ENCODE assay signal across 18 cellular contexts in genomic region chr12:110307372-110307771, GRCh38. TPM values are rescaled to one million over a fixed set of nuclear protein-coding genes. Genes with fewer than 3 reads are reported as not detected.
DNase-seq lines count a peak whose midpoint lies in the region; ATAC-seq and TF ChIP-seq lines count a peak whose summit lies in the region.
"Had no signal": no experiment of that assay in that cellular context is flagged by ENCODE, and none has a peak within 500 bp of the region (broad histone marks: within the 10 kb centered on the region; RNA-seq: fewer than 3 reads in every experiment).

No MANE protein-coding gene starts in this region.

- H3K9me3 ChIP-seq in PC-3 (ENCODE audit: low read length) (no peaks in the 10 kb centered on the region), endodermal cell (ENCODE audit: control insufficient read depth, low read length) (no peaks in the 10 kb centered on the region), gastrocnemius medialis (no peaks in the 10 kb centered on the region)
- H3K9me3 ChIP-seq: heart right ventricle, MG63 had no signal

- peaks cover 87% of the 10 kb centered on the region for H3K36me3 Mint-ChIP-seq in activated T-cell treated with anti-CD3 and anti-CD28 coated beads, Interleukin-2, amount 50 U/mL, for 24 hours (ENCODE audit: low read depth)
- H3K36me3 Mint-ChIP-seq in endodermal cell (ENCODE audit: low read depth): peaks cover 65% of the 10 kb centered on the region

- TF ChIP-seq POLR2A in gastrocnemius medialis (IDR thresholded peaks at IDR 0.05): no peak

- 99 to 100% methylated on average over 2 to 3 of the region's 3 CpGs for WGBS in endodermal cell (ENCODE audit: insufficient coverage in 1 of 2, insufficient read length in 1 of 2), 2 experiments

- no peaks in the 10 kb centered on the region for H3F3A ChIP-seq in PC-3 (ENCODE audit: low read length, unreplicated experiment)

- H3K4me1 ChIP-seq in PC-3 (ENCODE audit: insufficient read depth, low read length) (peaks cover 46% of the 10 kb centered on the region), endodermal cell (ENCODE audit: control insufficient read depth, insufficient read depth, low read length) (no peaks in the 10 kb centered on the region), gastrocnemius medialis (peaks cover 58 to 71% of the 10 kb centered on the region in 2 donors)

- H3K27me3 ChIP-seq in PC-3 (ENCODE audit: low read length): no peaks in the 10 kb centered on the region
- no peaks in the 10 kb centered on the region for H3K27me3 ChIP-seq in endodermal cell (ENCODE audit: control insufficient read depth, insufficient read depth, low read length, poor library complexity, severe bottlenecking)
- no peaks in the 10 kb centered on the region for H3K27me3 ChIP-seq in gastrocnemius medialis
- H3K27me3 ChIP-seq: heart right ventricle, MG63 had no signal

- H3K4me3 Mint-ChIP-seq in activated T-cell treated with anti-CD3 and anti-CD28 coated beads, Interleukin-2, amount 50 U/mL, for 24 hours: no peak overlapping the region
- H3K4me3 Mint-ChIP-seq in endodermal cell: no peak overlapping the region

- H3K9me2 ChIP-seq in PC-3 (replicated peaks; ENCODE audit: low read length): no peaks in the 10 kb centered on the region

- CTCF ChIA-PET in PC-3 (lab: Charles Lee): no interaction called here

- H3K4me1 Mint-ChIP-seq in activated T-cell treated with anti-CD3 and anti-CD28 coated beads, Interleukin-2, amount 50 U/mL, for 24 hours (ENCODE audit: low read depth): peaks cover 68% of the 10 kb centered on the region
- no peaks in the 10 kb centered on the region for H3K4me1 Mint-ChIP-seq in endodermal cell

- in situ Hi-C loops in gastrocnemius medialis (cut with MboI; ENCODE audit: low sequenced_read_pairs in 4 of 4): no loop called here

- H3K36me3 ChIP-seq in PC-3 (ENCODE audit: low read depth, low read length) (peaks cover 69% of the 10 kb centered on the region), endodermal cell (ENCODE audit: control insufficient read depth, insufficient read depth, low read length) (peaks cover 87% of the 10 kb centered on the region), gastrocnemius medialis (peaks cover 0 to 12% of the 10 kb centered on the region in 2 donors)

- no peak for TF ChIP-seq CTCF in PC-3 (conservative IDR thresholded peaks at IDR 0.05; ENCODE audit: low read depth, low read length)
- TF ChIP-seq CTCF in endodermal cell (conservative IDR thresholded peaks at IDR 0.05): no peak
- no peak for TF ChIP-seq CTCF in gastrocnemius medialis (IDR thresholded peaks at IDR 0.05 in 4 of 5, conservative IDR thresholded peaks at IDR 0.05 in 1 of 5)

- H3K4me3 ChIP-seq in PC-3 (ENCODE audit: low read length) (no peak overlapping the region), endodermal cell (ENCODE audit: low read length) (no peak overlapping the region), gastrocnemius medialis (no peak overlapping the region)
- H3K4me3 ChIP-seq: heart right ventricle, MG63, SK-N-MC had no signal

- peak overlapping the region; percentile 1; the same call in 1 of the 2 replicates for H3K4me2 ChIP-seq in PC-3 (ENCODE audit: low read length)

- POLR2A ChIA-PET in PC-3 (lab: Charles Lee; ENCODE audit: unreplicated experiment): no interaction called here

- H3K27me3 Mint-ChIP-seq in activated T-cell treated with anti-CD3 and anti-CD28 coated beads, Interleukin-2, amount 50 U/mL, for 24 hours: no peaks in the 10 kb centered on the region
- no peaks in the 10 kb centered on the region for H3K27me3 Mint-ChIP-seq in endodermal cell (ENCODE audit: insufficient read depth)

- H3K27ac ChIP-seq in PC-3 (ENCODE audit: low read length) (no peak overlapping the region), endodermal cell (ENCODE audit: low read depth, low read length) (no peak overlapping the region), gastrocnemius medialis (peak overlapping the region in 3 of 4 donors; percentile 86 to 97 (median 97))
- H3K27ac ChIP-seq: SK-N-MC, VCaP had no signal

- no peaks in the 10 kb centered on the region for H3K9me3 Mint-ChIP-seq in activated T-cell treated with anti-CD3 and anti-CD28 coated beads, Interleukin-2, amount 50 U/mL, for 24 hours
- H3K9me3 Mint-ChIP-seq in endodermal cell: peaks cover 3% of the 10 kb centered on the region

- H2AFZ ChIP-seq in PC-3 (ENCODE audit: low read length): no peak overlapping the region

- H4K20me1 ChIP-seq in PC-3 (ENCODE audit: low read length): peaks cover 75% of the 10 kb centered on the region

- intact Hi-C loops in PC-3 (cut with micrococcal nuclease): no loop called here
- intact Hi-C loops in gastrocnemius medialis (cut with DNase I; ENCODE audit: low total_unique reads): no loop called here

- DNase-seq in activated T-cell treated with anti-CD3 and anti-CD28 coated beads, Interleukin-2, amount 50 U/mL, for 24 hours: no peak
- DNase-seq in activated T-cell treated with anti-CD3 and anti-CD28 coated beads, Interleukin-2, amount 50 U/mL, for 1 hour: no peak
- no peak for DNase-seq in PC-3
- DNase-seq in endodermal cell: peak; percentile 26
- no peak for DNase-seq in gastrocnemius medialis
- DNase-seq in NCI-H2107 treated with DMSO at 0.1 percent for 48 hours (lab: John Stamatoyannopoulos, UW; ENCODE audit: unreplicated experiment): no peak
- no peak for DNase-seq in DMS 273 treated with DMSO at 0.1 percent for 48 hours (lab: John Stamatoyannopoulos, UW)
- no peak for DNase-seq in DMS 273 (lab: John Stamatoyannopoulos, UW; ENCODE audit: unreplicated experiment)
- DNase-seq: amygdala; erythroblast; heart right ventricle; MG63; NCI-H187; NCI-H524; posterior cingulate gyrus; stimulated activated CD4-positive, alpha-beta T cell treated with anti-CD3 and anti-CD28 coated beads, Interleukin-12 subunit alpha, Interleukin-12 subunit beta, amount 100 ng/mL, for 4 hours had no signal

- H3K79me2 ChIP-seq in PC-3 (ENCODE audit: low read length): peaks cover 97% of the 10 kb centered on the region

- H3K27ac Mint-ChIP-seq in activated T-cell treated with anti-CD3 and anti-CD28 coated beads, Interleukin-2, amount 50 U/mL, for 24 hours: peak overlapping the region; percentile 78
- H3K27ac Mint-ChIP-seq in endodermal cell: peak overlapping the region; percentile 45

- H3K9ac ChIP-seq in PC-3 (ENCODE audit: low read length) (no peak overlapping the region), endodermal cell (ENCODE audit: extremely low read depth, low read length, poor library complexity, severe bottlenecking) (no peak overlapping the region)

- ATAC-seq in PC-3 (no peak; the same call in 1 of the 2 replicates), gastrocnemius medialis (peak in 1 of 2 donors; percentile 35)

- BruUV-seq in PC-3 (replicated peaks; lab: Mats Ljungman, UMichigan): no TSS peak

RNA-seq across cellular contexts. Expression of gene ATP2A2, which starts 26.3 kb away (rescaled TPM):
- total RNA-seq in PC-3 (2014; rRNA removed) (174 and 211 TPM in 2 replicates), endodermal cell (100 to 1,000 TPM; 151 to 235 TPM), gastrocnemius medialis (1,000 to 10,000 TPM in 2 of 4 donors, 100 to 1,000 TPM in 2; 788 to 1,983 (median 1,302) TPM)
- polyA plus RNA-seq in endodermal cell (2013, experiment 1 of 2): 164 TPM
- 164 TPM for polyA plus RNA-seq in endodermal cell (2013, experiment 2 of 2)

Comparison
In these comparisons a context has a peak if more than half of its experiments do, and no peak if none do; other contexts are left out.
1. H3K27ac ChIP-seq: peak in gastrocnemius medialis (3 of 4); none in PC-3 (single experiment) and endodermal cell (single experiment).